ENCODE assay signal across 9 cellular contexts in genomic region chr1:203644661-203645510, GRCh38. TPM values are rescaled to one million over a fixed set of nuclear protein-coding genes. Genes with fewer than 3 reads are reported as not detected.
DNase-seq lines count a peak whose midpoint lies in the region; ATAC-seq and FAIRE-seq lines count a peak whose summit lies in the region.
"Had no signal": no experiment of that assay in that cellular context is flagged by ENCODE, and none has a peak within 500 bp of the region (broad histone marks: within the 10 kb centered on the region; RNA-seq: fewer than 3 reads in every experiment).

No MANE protein-coding gene starts in this region.

- no peaks in the 10 kb centered on the region for H3K36me3 ChIP-seq in mesendoderm (ENCODE audit: control insufficient read depth, insufficient read depth, low read length)
- no peaks in the 10 kb centered on the region for H3K36me3 ChIP-seq in small intestine (ENCODE audit: control insufficient read depth in 2 of 2, insufficient read depth in 2 of 2, low read length in 2 of 2)

- peak overlapping the region; percentile 84 to 90 for H3K27ac Mint-ChIP-seq in effector memory CD8-positive, alpha-beta T cell
- H3K27ac Mint-ChIP-seq: activated naive CD4-positive, alpha-beta T cell treated with anti-CD3 and anti-CD28 coated beads for 36 hours had no signal

- peaks cover 58% of the 10 kb centered on the region for H3K36me3 Mint-ChIP-seq in effector memory CD8-positive, alpha-beta T cell (ENCODE audit: insufficient read depth)

- H3K23ac ChIP-seq in mesendoderm (ENCODE audit: low read length): no peak overlapping the region

- H3K18ac ChIP-seq in mesendoderm (ENCODE audit: low read length): no peak overlapping the region

- no peak overlapping the region for H3K4me2 ChIP-seq in mesendoderm (ENCODE audit: low read length)

- H3K4me3 ChIP-seq in mesendoderm (ENCODE audit: low read length) (no peak overlapping the region), small intestine (ENCODE audit: low read depth in 1 of 2, low read length in 2 of 2) (no peak overlapping the region)

- H3K27me3 ChIP-seq in mesendoderm (ENCODE audit: insufficient read depth, low read length, poor library complexity) (no peaks in the 10 kb centered on the region), small intestine (ENCODE audit: control insufficient read depth in 2 of 2, insufficient read depth in 2 of 2, low read length in 2 of 2) (no peaks in the 10 kb centered on the region)

- WGBS in mesendoderm (ENCODE audit: extremely low coverage, insufficient coverage, low lambda C conversion rate): no CpG with 5 or more reads among the region's 4 CpGs
- 81 to 92% (median 88%) methylated on average over 4 of the region's 4 CpGs for WGBS in small intestine, 3 donors

- H3K4ac ChIP-seq in mesendoderm (ENCODE audit: low read depth, low read length): no peak overlapping the region

- H2AK5ac ChIP-seq in mesendoderm (ENCODE audit: low read length): no peak overlapping the region

- no peak overlapping the region for H4K8ac ChIP-seq in mesendoderm (ENCODE audit: low read depth, low read length)

- peaks cover 8% of the 10 kb centered on the region for H3K79me1 ChIP-seq in mesendoderm (ENCODE audit: low read length)

- H3K4me1 ChIP-seq in mesendoderm (ENCODE audit: control insufficient read depth, low read depth, low read length) (peaks cover 11% of the 10 kb centered on the region), small intestine (ENCODE audit: control insufficient read depth in 2 of 2, insufficient read depth in 1 of 2, low read depth in 1 of 2, low read length in 1 of 2) (peaks cover 0 to 9% of the 10 kb centered on the region in 2 donors)

- peak; percentile 65 for DNase-seq in A172 (ENCODE audit: low spot score)
- DNase-seq in NCI-H226: peak; percentile 62
- DNase-seq in effector memory CD8-positive, alpha-beta T cell: no peak
- DNase-seq in mesendoderm: peak; percentile 70
- no peak for DNase-seq in small intestine
- DNase-seq in HPDE6-E6E7 (ENCODE audit: extremely low spot score): no peak
- DNase-seq in inferior parietal cortex (ENCODE audit: extremely low spot score): no peak
- DNase-seq: activated naive CD4-positive, alpha-beta T cell treated with anti-CD3 and anti-CD28 coated beads for 36 hours had no signal

- H3K27ac ChIP-seq in mesendoderm (ENCODE audit: low read depth, low read length) (no peak overlapping the region), small intestine (ENCODE audit: low read depth in 1 of 2, low read length in 1 of 2) (peak overlapping the region in 1 of 2 donors; percentile 48)

- FAIRE-seq in small intestine (lab: Jason Lieb, UNC): no peak

- H3K56ac ChIP-seq in mesendoderm (ENCODE audit: low read length): peak overlapping the region; percentile 17

- no peak overlapping the region for H4K5ac ChIP-seq in mesendoderm (ENCODE audit: low read length)

- H3K9ac ChIP-seq in mesendoderm (ENCODE audit: low read length): no peak overlapping the region

- no peaks in the 10 kb centered on the region for H3K9me3 Mint-ChIP-seq in effector memory CD8-positive, alpha-beta T cell
- H3K9me3 Mint-ChIP-seq: activated naive CD4-positive, alpha-beta T cell treated with anti-CD3 and anti-CD28 coated beads for 36 hours had no signal

- no peak overlapping the region for H2BK5ac ChIP-seq in mesendoderm (ENCODE audit: low read length)

- no peak overlapping the region for H2BK120ac ChIP-seq in mesendoderm (ENCODE audit: low read depth, low read length)

- no peaks in the 10 kb centered on the region for H3K79me2 ChIP-seq in mesendoderm (ENCODE audit: control insufficient read depth, insufficient read depth, low read length)

- peaks cover 57 to 77% of the 10 kb centered on the region in 2 donors for H3K4me1 Mint-ChIP-seq in effector memory CD8-positive, alpha-beta T cell (ENCODE audit: low read depth in 2 of 2)

- H3K4me3 Mint-ChIP-seq in effector memory CD8-positive, alpha-beta T cell: peak overlapping the region in 1 of 2 donors; percentile 21
- H3K4me3 Mint-ChIP-seq: activated naive CD4-positive, alpha-beta T cell treated with anti-CD3 and anti-CD28 coated beads for 36 hours had no signal

- no peaks in the 10 kb centered on the region for H3K27me3 Mint-ChIP-seq in effector memory CD8-positive, alpha-beta T cell

- no peaks in the 10 kb centered on the region for H3K9me3 ChIP-seq in small intestine (ENCODE audit: control insufficient read depth, low read depth)

- ATAC-seq in effector memory CD8-positive, alpha-beta T cell (replicated peaks): no peak
- ATAC-seq in GM19328 (IDR thresholded peaks at IDR 0.05; ENCODE audit: unreplicated experiment): no peak

- no peak overlapping the region for H2BK15ac ChIP-seq in mesendoderm (replicated peaks; ENCODE audit: low read depth)

RNA-seq across cellular contexts. Expression of gene ATP2B4, which starts 18.3 kb away (rescaled TPM):
- 41.9 and 44.6 TPM in 2 replicates for total RNA-seq in A172 (2014; rRNA removed; shearing (Covaris generic))
- polyA plus RNA-seq in mesendoderm (2013, experiment 1 of 2): 9.3 TPM
- polyA plus RNA-seq in mesendoderm (2013, experiment 2 of 2): 8.2 TPM
- 10 to 100 TPM in 1 of 3 donors, 1 to 10 TPM in 2; 3.5 to 21.8 (median 5.1) TPM for polyA plus RNA-seq in small intestine

Comparison
In these comparisons a context has a peak if more than half of its experiments do, and no peak if none do; other contexts are left out.
1. DNase-seq: peak in A172 (single experiment), NCI-H226 (single experiment) and mesendoderm (single experiment); none in effector memory CD8-positive, alpha-beta T cell (0 of 3), small intestine (single experiment), HPDE6-E6E7 (single experiment) and inferior parietal cortex (single experiment).